9 cellular contexts compared by ENCODE assay signal in the genomic region with DNA sequence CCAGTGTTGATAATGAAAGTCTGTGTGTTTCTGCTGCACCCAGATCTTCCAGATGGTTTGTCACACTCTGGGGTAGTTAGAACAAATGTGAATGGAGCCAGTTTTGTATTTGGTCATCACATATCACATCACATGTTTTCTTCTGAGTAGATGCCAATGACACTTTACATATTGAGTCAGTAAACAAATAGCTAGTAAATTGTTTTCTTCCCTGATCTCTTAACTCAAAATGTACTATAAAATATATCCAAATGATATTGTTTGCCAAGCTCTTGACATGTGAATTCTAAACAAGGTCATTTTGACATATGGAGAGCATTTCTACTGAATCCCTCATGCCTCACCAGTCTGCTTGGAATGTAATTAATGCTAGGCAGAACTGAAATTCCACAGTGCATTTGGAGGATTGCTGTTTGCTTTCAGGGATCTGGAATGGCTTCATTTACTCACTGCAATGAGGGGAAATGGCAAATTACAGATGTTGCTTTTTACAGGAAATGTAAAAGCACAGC. TPM values are rescaled to one million over a fixed set of nuclear protein-coding genes. Genes with fewer than 3 reads are reported as not detected.
DNase-seq lines count a peak whose midpoint lies in the region; ATAC-seq and TF ChIP-seq lines count a peak whose summit lies in the region.
"Had no signal": no experiment of that assay in that cellular context is flagged by ENCODE, and none has a peak within 500 bp of the region (broad histone marks: within the 10 kb centered on the region; RNA-seq: fewer than 3 reads in every experiment).

No MANE protein-coding gene starts in this region.

- TF ChIP-seq CTCF in right atrium auricular region (IDR thresholded peaks at IDR 0.05) (no peak), upper lobe of right lung (IDR thresholded peaks at IDR 0.05) (no peak), ascending aorta (IDR thresholded peaks at IDR 0.05) (no peak)

- H3K4me1 ChIP-seq in right atrium auricular region (peaks cover 0 to 53% of the 10 kb centered on the region in 2 donors), upper lobe of right lung (peaks cover 36% of the 10 kb centered on the region), ascending aorta (peaks cover 0 to 4% of the 10 kb centered on the region in 2 donors)

- H3K27me3 Mint-ChIP-seq in dendritic cell treated with granulocyte-macrophage colony-stimulating factor and Interleukin-4, amounts not matched to agents 40 ng/mL and 50 ng/mL, for 4 days: no peaks in the 10 kb centered on the region
- H3K27me3 Mint-ChIP-seq in memory B cell: no peaks in the 10 kb centered on the region
- H3K27me3 Mint-ChIP-seq: central memory CD8-positive, alpha-beta T cell had no signal

- no peak overlapping the region for H3K4me3 Mint-ChIP-seq in dendritic cell treated with granulocyte-macrophage colony-stimulating factor and Interleukin-4, amounts not matched to agents 40 ng/mL and 50 ng/mL, for 4 days
- no peak overlapping the region for H3K4me3 Mint-ChIP-seq in memory B cell
- H3K4me3 Mint-ChIP-seq: central memory CD8-positive, alpha-beta T cell had no signal

- H3K27ac Mint-ChIP-seq in dendritic cell treated with granulocyte-macrophage colony-stimulating factor and Interleukin-4, amounts not matched to agents 40 ng/mL and 50 ng/mL, for 4 days: peak overlapping the region; percentile 63
- H3K27ac Mint-ChIP-seq in memory B cell: peak overlapping the region; percentile 50

- no peak for DNase-seq in Right ventricle myocardium superior
- no peak for DNase-seq in right atrium auricular region (ENCODE audit: low spot score)
- no peak for DNase-seq in memory B cell (ENCODE audit: low spot score in 2 of 2)
- no peak for DNase-seq in upper lobe of right lung
- DNase-seq in ascending aorta (ENCODE audit: low spot score in 2 of 2): no peak
- DNase-seq in activated CD4-positive, alpha-beta T cell treated with anti-CD3 and anti-CD28 coated beads, Interleukin-2, amount 50 U/mL, for 1 hour: no peak
- DNase-seq in activated CD8-positive, alpha-beta memory T cell treated with anti-CD3 and anti-CD28 coated beads for 24 hours: no peak

- peak; percentile 64 for ATAC-seq in Right ventricle myocardium superior (ENCODE audit: poor library complexity)
- ATAC-seq in memory B cell (ENCODE audit: low read depth): no peak
- peak; percentile 36 for ATAC-seq in upper lobe of right lung

- H3K36me3 Mint-ChIP-seq in dendritic cell treated with granulocyte-macrophage colony-stimulating factor and Interleukin-4, amounts not matched to agents 40 ng/mL and 50 ng/mL, for 4 days (ENCODE audit: low read depth): peaks cover 76% of the 10 kb centered on the region
- H3K36me3 Mint-ChIP-seq in memory B cell: peaks cover 21% of the 10 kb centered on the region

- no peaks in the 10 kb centered on the region for H3K9me3 Mint-ChIP-seq in dendritic cell treated with granulocyte-macrophage colony-stimulating factor and Interleukin-4, amounts not matched to agents 40 ng/mL and 50 ng/mL, for 4 days
- no peaks in the 10 kb centered on the region for H3K9me3 Mint-ChIP-seq in memory B cell
- H3K9me3 Mint-ChIP-seq: central memory CD8-positive, alpha-beta T cell had no signal

- H3K36me3 ChIP-seq in right atrium auricular region (no peaks in the 10 kb centered on the region), upper lobe of right lung (no peaks in the 10 kb centered on the region), ascending aorta (peaks cover 0 to 7% of the 10 kb centered on the region in 2 donors)

- H3K4me1 Mint-ChIP-seq in dendritic cell treated with granulocyte-macrophage colony-stimulating factor and Interleukin-4, amounts not matched to agents 40 ng/mL and 50 ng/mL, for 4 days (ENCODE audit: low read depth): peaks cover 25% of the 10 kb centered on the region
- peaks cover 30% of the 10 kb centered on the region for H3K4me1 Mint-ChIP-seq in memory B cell

- H3K9me3 ChIP-seq in right atrium auricular region (no peaks in the 10 kb centered on the region), upper lobe of right lung (no peaks in the 10 kb centered on the region), ascending aorta (no peaks in the 10 kb centered on the region)

- H3K27ac ChIP-seq in right atrium auricular region (peak overlapping the region in 1 of 2 donors; percentile 36), upper lobe of right lung (peak overlapping the region; percentile 7), ascending aorta (peak overlapping the region in 1 of 2 donors; percentile 15)

- H3K4me3 ChIP-seq in right atrium auricular region: no peak overlapping the region
- no peak overlapping the region for H3K4me3 ChIP-seq in upper lobe of right lung
- H3K4me3 ChIP-seq in ascending aorta: no peak overlapping the region

- no peaks in the 10 kb centered on the region for H3K27me3 ChIP-seq in right atrium auricular region
- no peaks in the 10 kb centered on the region for H3K27me3 ChIP-seq in upper lobe of right lung
- no peaks in the 10 kb centered on the region for H3K27me3 ChIP-seq in ascending aorta

- intact Hi-C loops in Right ventricle myocardium superior (cut with DNase I): no loop called here
- intact Hi-C loops in dendritic cell treated with granulocyte-macrophage colony-stimulating factor and Interleukin-4, amounts not matched to agents 40 ng/mL and 50 ng/mL, for 4 days (cut with micrococcal nuclease): loop anchor here (5.0 kb wide), 1 partner anchor 36 kb away; no protein-coding TSS in a partner anchor
- intact Hi-C loops in upper lobe of right lung (cut with DNase I): no loop called here
- intact Hi-C loops in ascending aorta (cut with DNase I): no loop called here

RNA-seq across cellular contexts. Expression of gene PDHB, which starts 45.0 kb away (rescaled TPM):
- total RNA-seq in Right ventricle myocardium superior (209 TPM), right atrium auricular region (100 to 1,000 TPM; 111 to 181 TPM), upper lobe of right lung (49.6 TPM), ascending aorta (30.7 TPM)

RNA-seq across cellular contexts. Expression of gene PXK, which starts 55.9 kb away (rescaled TPM):
- total RNA-seq in Right ventricle myocardium superior (12.0 TPM), right atrium auricular region (10 to 100 TPM; 18.3 to 22.5 TPM), upper lobe of right lung (29.8 TPM), ascending aorta (14.8 TPM)
